ENCODE assay signal across 18 cellular contexts in the genomic region with DNA sequence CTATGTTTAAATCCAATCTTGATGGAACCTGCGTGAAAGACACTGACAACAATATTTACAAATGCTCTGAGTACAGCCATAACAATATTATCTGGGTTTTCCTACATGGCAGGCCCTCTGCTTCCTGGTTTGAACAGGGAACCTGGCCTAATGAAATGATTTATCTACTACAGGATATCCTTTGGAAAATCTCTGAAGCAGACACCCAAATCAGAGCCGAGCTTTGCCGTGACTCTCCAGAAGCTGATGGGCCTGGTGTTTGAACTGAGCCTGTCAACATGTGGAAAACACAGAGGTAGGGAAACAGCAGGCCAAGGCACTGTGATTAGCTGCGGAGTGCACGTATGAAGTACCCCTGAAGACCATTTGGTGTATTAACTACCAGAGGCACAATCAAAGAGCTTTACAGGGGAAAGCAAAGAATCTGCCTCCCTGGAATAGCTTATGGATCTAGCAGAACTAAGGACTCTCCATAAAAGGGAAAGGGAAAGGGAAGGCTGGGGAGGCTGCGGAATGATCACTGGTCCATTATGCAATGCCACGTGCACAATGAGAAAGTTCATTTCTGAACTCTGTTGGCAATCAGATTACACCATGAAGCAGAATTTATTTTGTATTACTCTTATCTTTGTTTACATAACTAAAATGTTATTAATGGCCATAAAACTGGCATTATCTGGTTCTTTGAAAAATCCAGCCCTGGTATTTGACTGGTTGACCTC.
DNase-seq lines count a peak whose midpoint lies in the region; ATAC-seq and TF ChIP-seq lines count a peak whose summit lies in the region.
"Had no signal": no experiment of that assay in that cellular context is flagged by ENCODE, and none has a peak within 500 bp of the region (broad histone marks: within the 10 kb centered on the region; RNA-seq: fewer than 3 reads in every experiment).

No MANE protein-coding gene starts in this region.

- TF ChIP-seq POLR2A in breast epithelium (IDR thresholded peaks at IDR 0.05) = no peak
- TF ChIP-seq POLR2A in uterus (IDR thresholded peaks at IDR 0.05) = no peak

- POLR2A ChIA-PET in MCF 10A (lab: Yijun Ruan, JAX) = interaction anchor here (0.7 kb wide), 1 partner anchor 9 kb away, joined by 5 read pairs; no protein-coding TSS in a partner anchor

- H3K9ac ChIP-seq in neural progenitor cell = no peak overlapping the region

- no peaks in the 10 kb centered on the region for H3K9me3 ChIP-seq in breast epithelium
- no peaks in the 10 kb centered on the region for H3K9me3 ChIP-seq in neural progenitor cell (ENCODE audit: low read depth)
- no peaks in the 10 kb centered on the region for H3K9me3 ChIP-seq in uterus
- H3K9me3 ChIP-seq: left lung had no signal

- H3K27me3 ChIP-seq in breast epithelium (no peaks in the 10 kb centered on the region), neural progenitor cell (no peaks in the 10 kb centered on the region), uterus (no peaks in the 10 kb centered on the region)
- H3K27me3 ChIP-seq: left lung had no signal

- CTCF ChIA-PET in MCF 10A (lab: Yijun Ruan, JAX) = interaction anchor here (0.7 to 1.2 kb wide), 3 partner anchors 8 to 330 kb away, joined by 3 to 4 read pairs (median 3); no protein-coding TSS in a partner anchor

- TF ChIP-seq CTCF in breast epithelium (IDR thresholded peaks at IDR 0.05) (no peak), MCF 10A (IDR thresholded peaks at IDR 0.05; ENCODE audit: unreplicated experiment) (no peak), foreskin fibroblast (IDR thresholded peaks at IDR 0.05; ENCODE audit: low read depth, low read length) (no peak), neural progenitor cell (IDR thresholded peaks at IDR 0.05) (no peak), uterus (IDR thresholded peaks at IDR 0.05) (no peak)

- no peaks in the 10 kb centered on the region for H3K36me3 ChIP-seq in breast epithelium
- H3K36me3 ChIP-seq in neural progenitor cell = no peaks in the 10 kb centered on the region
- H3K36me3 ChIP-seq in uterus = no peaks in the 10 kb centered on the region
- H3K36me3 ChIP-seq: left lung had no signal

- H3K27ac Mint-ChIP-seq in MCF 10A (ENCODE audit: low read depth, unreplicated experiment) (no peak overlapping the region), neural progenitor cell (peak overlapping the region; percentile 70)
- H3K27ac Mint-ChIP-seq in activated CD4-positive, alpha-beta T cell treated with anti-CD3 and anti-CD28 coated beads, Interleukin-2, amount 10 ng/mL, durations not matched to agents 24 days and 14 days = no peak overlapping the region
- H3K27ac Mint-ChIP-seq: dendritic cell treated with granulocyte-macrophage colony-stimulating factor and Interleukin-4, amounts not matched to agents 40 ng/mL and 50 ng/mL, for 4 days had no signal

- DNase-seq in breast epithelium (ENCODE audit: low spot score in 2 of 2) = no peak
- no peak for DNase-seq in MCF 10A (ENCODE audit: unreplicated experiment)
- peak; percentile 16 to 49 for DNase-seq in foreskin fibroblast
- no peak for DNase-seq in neural progenitor cell (ENCODE audit: low spot score)
- DNase-seq in uterus = peak; percentile 28 to 60
- DNase-seq in activated CD4-positive, alpha-beta T cell treated with anti-CD3 and anti-CD28 coated beads, Interleukin-2, amount 10 ng/mL, durations not matched to agents 24 days and 14 days = no peak
- no peak for DNase-seq in T1000 (lab: John Stamatoyannopoulos, UW)
- DNase-seq: activated CD8-positive, alpha-beta memory T cell treated with anti-CD3 and anti-CD28 coated beads for 24 hours; anterior cingulate cortex; CD4-positive, alpha-beta memory T cell; KBM-7; left lung; NCI-H1092 treated with DMSO at 0.1 percent for 48 hours; NCI-H446; stimulated activated naive CD4-positive, alpha-beta T cell had no signal

- peaks cover 22% of the 10 kb centered on the region for H3K4me1 Mint-ChIP-seq in MCF 10A (ENCODE audit: insufficient read depth, unreplicated experiment)
- peaks cover 12% of the 10 kb centered on the region for H3K4me1 Mint-ChIP-seq in neural progenitor cell
- H3K4me1 Mint-ChIP-seq in activated CD4-positive, alpha-beta T cell treated with anti-CD3 and anti-CD28 coated beads, Interleukin-2, amount 10 ng/mL, durations not matched to agents 24 days and 14 days = no peaks in the 10 kb centered on the region
- H3K4me1 Mint-ChIP-seq: CD4-positive, alpha-beta memory T cell had no signal

- H3K9me3 Mint-ChIP-seq in MCF 10A (ENCODE audit: unreplicated experiment) (peaks cover 6% of the 10 kb centered on the region), neural progenitor cell (no peaks in the 10 kb centered on the region)
- H3K9me3 Mint-ChIP-seq in activated CD4-positive, alpha-beta T cell treated with anti-CD3 and anti-CD28 coated beads, Interleukin-2, amount 10 ng/mL, durations not matched to agents 24 days and 14 days = no peaks in the 10 kb centered on the region
- H3K9me3 Mint-ChIP-seq: dendritic cell treated with granulocyte-macrophage colony-stimulating factor and Interleukin-4, amounts not matched to agents 40 ng/mL and 50 ng/mL, for 4 days had no signal

- no peaks in the 10 kb centered on the region for H3K4me1 ChIP-seq in breast epithelium
- peaks cover 31% of the 10 kb centered on the region for H3K4me1 ChIP-seq in neural progenitor cell
- H3K4me1 ChIP-seq in uterus = peaks cover 0 to 4% of the 10 kb centered on the region in 2 donors
- H3K4me1 ChIP-seq: left lung had no signal

- H3K4me3 Mint-ChIP-seq in MCF 10A (ENCODE audit: unreplicated experiment) (no peak overlapping the region), neural progenitor cell (no peak overlapping the region)
- H3K4me3 Mint-ChIP-seq in activated CD4-positive, alpha-beta T cell treated with anti-CD3 and anti-CD28 coated beads, Interleukin-2, amount 10 ng/mL, durations not matched to agents 24 days and 14 days = no peak overlapping the region
- H3K4me3 Mint-ChIP-seq: CD4-positive, alpha-beta memory T cell; dendritic cell treated with granulocyte-macrophage colony-stimulating factor and Interleukin-4, amounts not matched to agents 40 ng/mL and 50 ng/mL, for 4 days had no signal

- H3K27me3 Mint-ChIP-seq in MCF 10A (ENCODE audit: insufficient read depth, unreplicated experiment) (peaks cover 18% of the 10 kb centered on the region), neural progenitor cell (ENCODE audit: insufficient read depth, low read depth) (peaks cover 2% of the 10 kb centered on the region)
- H3K27me3 Mint-ChIP-seq in activated CD4-positive, alpha-beta T cell treated with anti-CD3 and anti-CD28 coated beads, Interleukin-2, amount 10 ng/mL, durations not matched to agents 24 days and 14 days = peaks cover 3% of the 10 kb centered on the region
- H3K27me3 Mint-ChIP-seq: dendritic cell treated with granulocyte-macrophage colony-stimulating factor and Interleukin-4, amounts not matched to agents 40 ng/mL and 50 ng/mL, for 4 days had no signal

- no peak for ATAC-seq in GM21515 (IDR thresholded peaks at IDR 0.05; ENCODE audit: unreplicated experiment)
- ATAC-seq: esophagus mucosa, left lung had no signal

- H3K27ac ChIP-seq in breast epithelium (peak overlapping the region; percentile 33 to 75), neural progenitor cell (no peak overlapping the region), uterus (peak overlapping the region; percentile 83 to 89)

- no peaks in the 10 kb centered on the region for H3K79me2 ChIP-seq in neural progenitor cell (ENCODE audit: low read depth)

- no peak overlapping the region for H2AFZ ChIP-seq in neural progenitor cell (replicated peaks)

- no peaks in the 10 kb centered on the region for H4K20me1 ChIP-seq in neural progenitor cell (ENCODE audit: low read depth)

- no TSS peak for BruUV-seq in MCF 10A (replicated peaks; lab: Mats Ljungman, UMichigan)

- H3K36me3 Mint-ChIP-seq in MCF 10A (ENCODE audit: insufficient read depth, unreplicated experiment) = no peaks in the 10 kb centered on the region
- H3K36me3 Mint-ChIP-seq in neural progenitor cell = no peaks in the 10 kb centered on the region
- H3K36me3 Mint-ChIP-seq in activated CD4-positive, alpha-beta T cell treated with anti-CD3 and anti-CD28 coated beads, Interleukin-2, amount 10 ng/mL, durations not matched to agents 24 days and 14 days (ENCODE audit: low read depth) = no peaks in the 10 kb centered on the region
- H3K36me3 Mint-ChIP-seq: CD4-positive, alpha-beta memory T cell had no signal

- intact Hi-C loops in breast epithelium (cut with DNase I; ENCODE audit: low total_unique reads) = no loop called here
- intact Hi-C loops in MCF 10A (cut with micrococcal nuclease) = no loop called here
- intact Hi-C loops in uterus (cut with DNase I; ENCODE audit: low total_unique reads) = no loop called here
- intact Hi-C loops in activated CD4-positive, alpha-beta T cell treated with anti-CD3 and anti-CD28 coated beads, Interleukin-2, amount 10 ng/mL, durations not matched to agents 24 days and 14 days (cut with micrococcal nuclease) = no loop called here

- peaks cover 15% of the 10 kb centered on the region for H3F3A ChIP-seq in neural progenitor cell (ENCODE audit: low read depth)

- H3K4me3 ChIP-seq in breast epithelium = no peak overlapping the region
- no peak overlapping the region for H3K4me3 ChIP-seq in foreskin fibroblast (ENCODE audit: low read depth in 1 of 2, low read length in 2 of 2)
- H3K4me3 ChIP-seq in neural progenitor cell = no peak overlapping the region
- no peak overlapping the region for H3K4me3 ChIP-seq in uterus
- H3K4me3 ChIP-seq: left lung had no signal

- H3K4me2 ChIP-seq in neural progenitor cell = no peak overlapping the region

Comparison
In these comparisons a context has a peak if more than half of its experiments do, and no peak if none do; other contexts are left out.
1. DNase-seq: peak in foreskin fibroblast (2 of 2) and uterus (2 of 2); none in breast epithelium (0 of 2), MCF 10A (single experiment), neural progenitor cell (single experiment), activated CD4-positive, alpha-beta T cell treated with anti-CD3 and anti-CD28 coated beads, Interleukin-2, amount 10 ng/mL, durations not matched to agents 24 days and 14 days (single experiment) and T1000 (single experiment).